9 cellular contexts compared by ENCODE assay signal in genomic region chrX:18390941-18391538, GRCh38. TPM values are rescaled to one million over a fixed set of nuclear protein-coding genes. Genes with fewer than 3 reads are reported as not detected.
DNase-seq lines count a peak whose midpoint lies in the region; FAIRE-seq and TF ChIP-seq lines count a peak whose summit lies in the region.
"Had no signal": no experiment of that assay in that cellular context is flagged by ENCODE, and none has a peak within 500 bp of the region (broad histone marks: within the 10 kb centered on the region; RNA-seq: fewer than 3 reads in every experiment).

No MANE protein-coding gene starts in this region.

- no peak overlapping the region for H3K4me2 ChIP-seq in osteoblast (ENCODE audit: insufficient read depth, low read length)

- no peaks in the 10 kb centered on the region for H3K9me3 Mint-ChIP-seq in CD8-positive, alpha-beta memory T cell
- H3K9me3 Mint-ChIP-seq in activated T-helper 1 cell treated with anti-CD3 and anti-CD28 coated beads, Interleukin-12 subunit alpha, Interleukin-12 subunit beta, Interleukin-2, Interleukin-4 antibody, amounts not matched to agents 30 ng/mL and 10 ng/mL and 1 ng/mL, durations not matched to agents 14 hours and 24 hours and 36 hours, result no peaks in the 10 kb centered on the region
- H3K9me3 Mint-ChIP-seq: IgD-negative memory B cell had no signal

- CTCF ChIA-PET in CD8-positive, alpha-beta memory T cell (lab: Charles Lee), result no interaction called here

- no peak for TF ChIP-seq POLR2A in tibial nerve (IDR thresholded peaks at IDR 0.05)

- peaks cover 0 to 8% of the 10 kb centered on the region in 2 donors for H3K27me3 Mint-ChIP-seq in CD8-positive, alpha-beta memory T cell
- no peaks in the 10 kb centered on the region for H3K27me3 Mint-ChIP-seq in activated T-helper 1 cell treated with anti-CD3 and anti-CD28 coated beads, Interleukin-12 subunit alpha, Interleukin-12 subunit beta, Interleukin-2, Interleukin-4 antibody, amounts not matched to agents 30 ng/mL and 10 ng/mL and 1 ng/mL, durations not matched to agents 14 hours and 24 hours and 36 hours (ENCODE audit: insufficient read depth)

- H3K79me2 ChIP-seq in osteoblast (ENCODE audit: insufficient read depth, low read length), result no peaks in the 10 kb centered on the region

- peak; percentile 91 for FAIRE-seq in RCC 7860 (lab: Jason Lieb, UNC)

- TF ChIP-seq CTCF in osteoblast (IDR thresholded peaks at IDR 0.05; ENCODE audit: extremely low read depth, low read depth, low read length), result peak; percentile 74
- peak; percentile 46 to 77 (median 68) for TF ChIP-seq CTCF in tibial nerve (IDR thresholded peaks at IDR 0.05)

- no peaks in the 10 kb centered on the region for H3K36me3 ChIP-seq in CD8-positive, alpha-beta memory T cell (ENCODE audit: insufficient read depth, low read length)
- H3K36me3 ChIP-seq in osteoblast (ENCODE audit: insufficient read depth, low read length), result no peaks in the 10 kb centered on the region
- no peaks in the 10 kb centered on the region for H3K36me3 ChIP-seq in tibial nerve

- H2AFZ ChIP-seq in osteoblast (ENCODE audit: low read length), result no peak overlapping the region

- peaks cover 0 to 4% (median 4%) of the 10 kb centered on the region in 3 donors for H3K4me1 Mint-ChIP-seq in CD8-positive, alpha-beta memory T cell
- H3K4me1 Mint-ChIP-seq in activated T-helper 1 cell treated with anti-CD3 and anti-CD28 coated beads, Interleukin-12 subunit alpha, Interleukin-12 subunit beta, Interleukin-2, Interleukin-4 antibody, amounts not matched to agents 30 ng/mL and 10 ng/mL and 1 ng/mL, durations not matched to agents 14 hours and 24 hours and 36 hours (ENCODE audit: low read depth), result peaks cover 6% of the 10 kb centered on the region

- WGBS in tibial nerve, 2 donors, result 23 to 34% methylated on average over 9 of the region's 9 CpGs

- H3K27me3 ChIP-seq in CD8-positive, alpha-beta memory T cell (ENCODE audit: insufficient read depth, low read length, poor library complexity, severe bottlenecking), result no peaks in the 10 kb centered on the region
- H3K27me3 ChIP-seq in osteoblast (ENCODE audit: insufficient read depth, low read length) (no peaks in the 10 kb centered on the region), tibial nerve (no peaks in the 10 kb centered on the region)

- no peak overlapping the region for H3K4me3 ChIP-seq in CD8-positive, alpha-beta memory T cell (ENCODE audit: low read length)
- no peak overlapping the region for H3K4me3 ChIP-seq in osteoblast (ENCODE audit: insufficient read depth, low read length)
- no peak overlapping the region for H3K4me3 ChIP-seq in tibial nerve

- no peaks in the 10 kb centered on the region for H3K36me3 Mint-ChIP-seq in CD8-positive, alpha-beta memory T cell
- H3K36me3 Mint-ChIP-seq in activated T-helper 1 cell treated with anti-CD3 and anti-CD28 coated beads, Interleukin-12 subunit alpha, Interleukin-12 subunit beta, Interleukin-2, Interleukin-4 antibody, amounts not matched to agents 30 ng/mL and 10 ng/mL and 1 ng/mL, durations not matched to agents 14 hours and 24 hours and 36 hours (ENCODE audit: low read depth), result no peaks in the 10 kb centered on the region
- H3K36me3 Mint-ChIP-seq: IgD-negative memory B cell had no signal

- DNase-seq in CD8-positive, alpha-beta memory T cell, result peak; percentile 53 to 72 (median 57)
- DNase-seq in HT1080 (ENCODE audit: low read depth) (peak; percentile 5), RCC 7860 (ENCODE audit: low spot score) (peak; percentile 34), fibroblast of the conjunctiva (ENCODE audit: low read depth) (peak; percentile 37), osteoblast (ENCODE audit: insufficient read length, low spot score, missing footprints) (peak; percentile 69), tibial nerve (ENCODE audit: low spot score in 2 of 2) (peak; percentile 59 to 87), NCI-H2196 (lab: John Stamatoyannopoulos, UW; ENCODE audit: unreplicated experiment) (no peak)
- DNase-seq in activated T-helper 1 cell treated with anti-CD3 and anti-CD28 coated beads, Interleukin-12 subunit alpha, Interleukin-12 subunit beta, Interleukin-2, Interleukin-4 antibody, amounts not matched to agents 30 ng/mL and 10 ng/mL and 1 ng/mL, durations not matched to agents 14 hours and 24 hours and 36 hours (ENCODE audit: low spot score), result peak; percentile 14

- peak overlapping the region in 4 of 8 donors; percentile 38 to 88 (median 56) for H3K27ac Mint-ChIP-seq in CD8-positive, alpha-beta memory T cell
- no peak overlapping the region for H3K27ac Mint-ChIP-seq in activated T-helper 1 cell treated with anti-CD3 and anti-CD28 coated beads, Interleukin-12 subunit alpha, Interleukin-12 subunit beta, Interleukin-2, Interleukin-4 antibody, amounts not matched to agents 30 ng/mL and 10 ng/mL and 1 ng/mL, durations not matched to agents 14 hours and 24 hours and 36 hours

- no peak for TF ChIP-seq EP300 in tibial nerve (IDR thresholded peaks at IDR 0.05)

- no peaks in the 10 kb centered on the region for H3K4me1 ChIP-seq in CD8-positive, alpha-beta memory T cell (ENCODE audit: insufficient read depth, low read length)
- H3K4me1 ChIP-seq in osteoblast (ENCODE audit: insufficient read depth, low read length) (peaks cover 3% of the 10 kb centered on the region), tibial nerve (no peaks in the 10 kb centered on the region)

- H4K20me1 ChIP-seq in osteoblast (ENCODE audit: insufficient read depth, low read length), result no peaks in the 10 kb centered on the region

- H3K9me3 ChIP-seq in CD8-positive, alpha-beta memory T cell (ENCODE audit: low read length), result no peaks in the 10 kb centered on the region
- H3K9me3 ChIP-seq in osteoblast (ENCODE audit: low read depth, low read length), result no peaks in the 10 kb centered on the region
- H3K9me3 ChIP-seq in tibial nerve, result no peaks in the 10 kb centered on the region

- H3K27ac ChIP-seq in CD8-positive, alpha-beta memory T cell (ENCODE audit: low read depth, low read length), result no peak overlapping the region
- no peak overlapping the region for H3K27ac ChIP-seq in osteoblast (ENCODE audit: low read depth, low read length)
- H3K27ac ChIP-seq in tibial nerve, result no peak overlapping the region

- H3K4me3 Mint-ChIP-seq in CD8-positive, alpha-beta memory T cell, result no peak overlapping the region
- H3K4me3 Mint-ChIP-seq in activated T-helper 1 cell treated with anti-CD3 and anti-CD28 coated beads, Interleukin-12 subunit alpha, Interleukin-12 subunit beta, Interleukin-2, Interleukin-4 antibody, amounts not matched to agents 30 ng/mL and 10 ng/mL and 1 ng/mL, durations not matched to agents 14 hours and 24 hours and 36 hours, result no peak overlapping the region
- H3K4me3 Mint-ChIP-seq: IgD-negative memory B cell had no signal

- POLR2A ChIA-PET in CD8-positive, alpha-beta memory T cell (lab: Charles Lee), result no interaction called here

- intact Hi-C loops in activated T-helper 1 cell treated with anti-CD3 and anti-CD28 coated beads, Interleukin-12 subunit alpha, Interleukin-12 subunit beta, Interleukin-2, Interleukin-4 antibody, amounts not matched to agents 30 ng/mL and 10 ng/mL and 1 ng/mL, durations not matched to agents 14 hours and 24 hours and 36 hours (cut with micrococcal nuclease), result loop anchor here (1.0 to 5.0 kb wide), 4 partner anchors 34 to 943 kb away; partner anchors contain the start of gene CDKL5

RNA-seq across cellular contexts. Expression of gene CDKL5, which starts 34.4 kb away (rescaled TPM):
- 1 to 10 TPM; 1.5 to 2.6 TPM for total RNA-seq in CD8-positive, alpha-beta memory T cell
- 1.2 TPM for polyA plus RNA-seq in CD8-positive, alpha-beta memory T cell
- total RNA-seq in HT1080 (2014; rRNA removed; shearing (Covaris generic)), result 0.60 and 0.87 TPM in 2 replicates
- polyA plus RNA-seq in HT1080 (2015; cell fraction: cytosol; rRNA removed), result 0.67 and 0.80 TPM in 2 replicates
- 1.9 and 2.3 TPM in 2 replicates for polyA plus RNA-seq in HT1080 (2015; cell fraction: nucleus; rRNA removed)
- total RNA-seq in activated T-helper 1 cell treated with anti-CD3 and anti-CD28 coated beads, Interleukin-12 subunit alpha, Interleukin-12 subunit beta, Interleukin-2, Interleukin-4 antibody, amounts not matched to agents 30 ng/mL and 10 ng/mL and 1 ng/mL, durations not matched to agents 14 hours and 24 hours and 36 hours, result 0.69 and 0.73 TPM in 2 replicates
- 4.0 and 5.0 TPM in 2 replicates for total RNA-seq in osteoblast
- 1 to 10 TPM; 6.1 to 7.5 (median 6.3) TPM for total RNA-seq in tibial nerve

RNA-seq across cellular contexts. Expression of gene SCML2, which starts 36.6 kb away (rescaled TPM):
- 1 to 10 TPM; 2.8 to 3.3 TPM for total RNA-seq in CD8-positive, alpha-beta memory T cell
- 0.58 TPM for polyA plus RNA-seq in CD8-positive, alpha-beta memory T cell
- 5.9 TPM in 2 replicates for total RNA-seq in HT1080 (2014; rRNA removed; shearing (Covaris generic))
- polyA plus RNA-seq in HT1080 (2015; cell fraction: cytosol; rRNA removed), result 5.7 and 6.4 TPM in 2 replicates
- polyA plus RNA-seq in HT1080 (2015; cell fraction: nucleus; rRNA removed), result 11.5 and 15.2 TPM in 2 replicates
- total RNA-seq in activated T-helper 1 cell treated with anti-CD3 and anti-CD28 coated beads, Interleukin-12 subunit alpha, Interleukin-12 subunit beta, Interleukin-2, Interleukin-4 antibody, amounts not matched to agents 30 ng/mL and 10 ng/mL and 1 ng/mL, durations not matched to agents 14 hours and 24 hours and 36 hours, result 3.0 and 3.6 TPM in 2 replicates
- total RNA-seq in osteoblast (0.88 and 1.4 TPM in 2 replicates), tibial nerve (1 to 10 TPM in 1 of 4 donors, under 1 TPM in 3; 0.59 to 1.5 (median 0.64) TPM)
